16 cellular contexts compared by ENCODE assay signal in genomic region chr7:71625534-71625933, GRCh38.
"Had no signal": no experiment of that assay in that cellular context is flagged by ENCODE, and none has a peak within 500 bp of the region (broad histone marks: within the 10 kb centered on the region; RNA-seq: fewer than 3 reads in every experiment).

No MANE protein-coding gene starts in this region.

- H3K36me3 Mint-ChIP-seq: activated naive CD8-positive, alpha-beta T cell had no signal

- H3K4me3 ChIP-seq: colonic mucosa, lower lobe of right lung, suprapubic skin, upper lobe of left lung had no signal

- H3K4me3 Mint-ChIP-seq: activated naive CD8-positive, alpha-beta T cell; activated T-helper 1 cell treated with anti-CD3 and anti-CD28 coated beads, Interleukin-12 subunit alpha, Interleukin-12 subunit beta, Interleukin-2, Interleukin-4 antibody, amounts not matched to agents 30 ng/mL and 10 ng/mL and 1 ng/mL, durations not matched to agents 14 hours and 24 hours and 36 hours; nephron; stimulated activated naive CD8-positive, alpha-beta T cell treated with anti-CD3 and anti-CD28 coated beads, Interleukin-15, amount 100 ng/mL, for 72 hours had no signal

- DNase-seq: colonic mucosa; hippocampal formation; left colon; lower lobe of right lung; stimulated activated naive CD8-positive, alpha-beta T cell treated with anti-CD3 and anti-CD28 coated beads, Interleukin-15, amount 100 ng/mL, for 72 hours; T-helper 1 cell; T1000; upper lobe of left lung had no signal

- H3K9me3 Mint-ChIP-seq: nephron had no signal

- H3K27ac Mint-ChIP-seq: activated naive CD8-positive, alpha-beta T cell; activated T-helper 1 cell treated with anti-CD3 and anti-CD28 coated beads, Interleukin-12 subunit alpha, Interleukin-12 subunit beta, Interleukin-2, Interleukin-4 antibody, amounts not matched to agents 30 ng/mL and 10 ng/mL and 1 ng/mL, durations not matched to agents 14 hours and 24 hours and 36 hours; nephron; progenitor cell of endocrine pancreas had no signal

- H3K27ac ChIP-seq: colonic mucosa, foreskin keratinocyte, lower lobe of right lung, suprapubic skin, upper lobe of left lung had no signal

- H3K9me3 ChIP-seq: colonic mucosa, lower lobe of right lung, upper lobe of left lung had no signal

- H3K4me1 ChIP-seq: colonic mucosa, foreskin keratinocyte, lower lobe of right lung, suprapubic skin, upper lobe of left lung had no signal

- H3K4me1 Mint-ChIP-seq: stimulated activated naive CD8-positive, alpha-beta T cell treated with anti-CD3 and anti-CD28 coated beads, Interleukin-15, amount 100 ng/mL, for 72 hours had no signal

- H3K27me3 ChIP-seq: colonic mucosa, foreskin keratinocyte, suprapubic skin, upper lobe of left lung had no signal

- FAIRE-seq: islet of Langerhans had no signal

- H3K36me3 ChIP-seq: colonic mucosa, lower lobe of right lung, suprapubic skin, upper lobe of left lung had no signal

- ATAC-seq: activated CD4-positive, CD25-positive, alpha-beta regulatory T cell treated with anti-CD3 and anti-CD28 coated beads, Interleukin-2, amount 50 U/mL, for 24 hours; left colon; lower lobe of right lung; stimulated activated naive CD8-positive, alpha-beta T cell treated with anti-CD3 and anti-CD28 coated beads, Interleukin-15, amount 100 ng/mL, for 72 hours had no signal
